10 cellular contexts compared by ENCODE assay signal in the genomic region with DNA sequence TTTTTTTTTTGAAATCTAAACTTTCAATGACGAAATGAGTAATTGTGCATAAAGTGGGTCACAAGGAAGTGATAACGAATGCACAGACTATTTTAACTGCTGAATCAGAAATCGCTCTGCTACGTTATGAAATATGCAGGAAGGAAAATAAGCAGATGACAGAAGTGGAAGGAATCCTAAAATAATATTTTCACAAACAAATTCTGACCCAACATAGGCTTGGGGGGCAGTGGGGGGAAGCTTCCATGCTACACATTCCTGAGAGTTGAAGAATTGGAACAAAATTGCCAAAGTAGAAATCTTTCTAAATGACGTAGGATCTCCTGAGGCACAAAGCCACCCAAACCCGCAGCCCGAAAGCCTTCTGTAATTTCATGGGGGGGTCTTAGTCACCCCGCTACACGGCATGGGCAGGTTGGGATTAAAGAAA.
DNase-seq lines count a peak whose midpoint lies in the region; ATAC-seq and TF ChIP-seq lines count a peak whose summit lies in the region.
"Had no signal": no experiment of that assay in that cellular context is flagged by ENCODE, and none has a peak within 500 bp of the region (broad histone marks: within the 10 kb centered on the region; RNA-seq: fewer than 3 reads in every experiment).

No MANE protein-coding gene starts in this region.

- peak; percentile 82 for ATAC-seq in T-helper 17 cell
- no peak for ATAC-seq in GM18505 (IDR thresholded peaks at IDR 0.05; ENCODE audit: unreplicated experiment)
- ATAC-seq: K562 had no signal

- H3K27ac ChIP-seq in skin epidermis: peak overlapping the region in 14 of 21 experiments; percentile 8 to 78 (median 40)

- no peaks in the 10 kb centered on the region for H3K27me3 Mint-ChIP-seq in T-helper 17 cell

- DNase-seq in EL: peak; percentile 97
- DNase-seq in T-helper 17 cell: peak in 2 of 3 donors; percentile 46 to 50
- peak; percentile 95 for DNase-seq in fibroblast of the aortic adventitia (ENCODE audit: low read depth)
- no peak for DNase-seq in globus pallidus (ENCODE audit: low spot score)
- no peak for DNase-seq in NCI-H187 treated with DMSO at 0.1 percent for 48 hours (lab: John Stamatoyannopoulos, UW)
- DNase-seq: erythroblast, small intestine had no signal

- H3K4me1 Mint-ChIP-seq in T-helper 17 cell: peaks cover 58% of the 10 kb centered on the region

- peak overlapping the region; percentile 98 for H3K27ac Mint-ChIP-seq in T-helper 17 cell

- peak overlapping the region; percentile 90 for H3K4me3 Mint-ChIP-seq in T-helper 17 cell

- TF ChIP-seq CTCF in fibroblast of the aortic adventitia (IDR thresholded peaks at IDR 0.05; ENCODE audit: insufficient read depth, low read length): no peak

- no peak for TF ChIP-seq POLR2A in GM18505 (IDR thresholded peaks at IDR 0.05; ENCODE audit: borderline replicate concordance, extremely low read depth, insufficient read depth, insufficient read length)

- H3K36me3 Mint-ChIP-seq in T-helper 17 cell (ENCODE audit: low read depth): no peaks in the 10 kb centered on the region

- H3K9me3 ChIP-seq in T-helper 17 cell (ENCODE audit: control insufficient read depth, low read length, poor library complexity, severe bottlenecking): no peaks in the 10 kb centered on the region

- H3K4me3 ChIP-seq in fibroblast of the aortic adventitia (ENCODE audit: low read depth, low read length): peak overlapping the region; percentile 23
- H3K4me3 ChIP-seq in skin epidermis: peak overlapping the region in 1 of 7 experiments; percentile 11
- H3K4me3 ChIP-seq: K562 had no signal

Comparison
In these comparisons a context has a peak if more than half of its experiments do, and no peak if none do; other contexts are left out.
1. DNase-seq: peak in EL (single experiment), T-helper 17 cell (2 of 3) and fibroblast of the aortic adventitia (single experiment); none in globus pallidus (single experiment) and NCI-H187 treated with DMSO at 0.1 percent for 48 hours (single experiment).